ENCODE assay signal across 8 cellular contexts in genomic region chr14:45253070-45253753, GRCh38.
A peak's percentile ranks its signal among the peaks of the same experiment; 100 is the strongest.
DNase-seq lines count a peak whose midpoint lies in the region; ATAC-seq and TF ChIP-seq lines count a peak whose summit lies in the region.

Gene MIS18BP1 (minus strand): TSS chr14:45253202. CDS start chr14:45247286, 5,916 bp downstream.

- peaks cover 32% of the 10 kb centered on the region for H3K4me1 Mint-ChIP-seq in activated naive CD4-positive, alpha-beta T cell treated with anti-CD3 and anti-CD28 coated beads, Interleukin-2, amount 10 ng/mL, durations not matched to agents 7 days and 5 days

- peak; percentile 91 for DNase-seq in GM10248 (ENCODE audit: extremely low spot score)
- peak; percentile 99 for DNase-seq in NB4 (ENCODE audit: low read depth)
- DNase-seq in SK-N-MC (ENCODE audit: low read depth, low spot score) = no peak
- DNase-seq in activated naive CD4-positive, alpha-beta T cell treated with anti-CD3 and anti-CD28 coated beads, Interleukin-2, amount 10 ng/mL, durations not matched to agents 7 days and 5 days = peak; percentile 97
- peak; percentile 91 for DNase-seq in germinal center (ENCODE audit: low spot score)
- peak; percentile 74 for DNase-seq in non-pigmented ciliary epithelial cell (ENCODE audit: low read depth)
- DNase-seq in superior temporal gyrus (ENCODE audit: extremely low spot score) = peak; percentile 90

- peak within 1 kb of the TSS; percentile 90 for H3K4me3 Mint-ChIP-seq in activated naive CD4-positive, alpha-beta T cell treated with anti-CD3 and anti-CD28 coated beads, Interleukin-2, amount 10 ng/mL, durations not matched to agents 7 days and 5 days

- TF ChIP-seq CTCF in GM10248 (IDR thresholded peaks at IDR 0.05; ENCODE audit: control extremely low read depth, extremely low read depth, low read depth, missing control alignments) (peak; percentile 79), NB4 (IDR thresholded peaks at IDR 0.05; ENCODE audit: low read depth, low read length) (peak; percentile 53)

- peak within 1 kb of the TSS; percentile 99 for H3K27ac Mint-ChIP-seq in activated naive CD4-positive, alpha-beta T cell treated with anti-CD3 and anti-CD28 coated beads, Interleukin-2, amount 10 ng/mL, durations not matched to agents 7 days and 5 days

- H3K36me3 Mint-ChIP-seq in activated naive CD4-positive, alpha-beta T cell treated with anti-CD3 and anti-CD28 coated beads, Interleukin-2, amount 10 ng/mL, durations not matched to agents 7 days and 5 days = peaks cover 25% of the 10 kb centered on the region

- POLR2A ChIA-PET in GM10248 (lab: Yijun Ruan, JAX) = no interaction called here

- H3K36me3 ChIP-seq in SK-N-MC (ENCODE audit: insufficient read depth, low read length) = no peaks in the 10 kb centered on the region

- ATAC-seq in HG02571 (IDR thresholded peaks at IDR 0.05; ENCODE audit: unreplicated experiment) = peak; percentile 81

- peaks cover 11% of the 10 kb centered on the region for H3K9me3 Mint-ChIP-seq in activated naive CD4-positive, alpha-beta T cell treated with anti-CD3 and anti-CD28 coated beads, Interleukin-2, amount 10 ng/mL, durations not matched to agents 7 days and 5 days

- CTCF ChIA-PET in GM10248 (lab: Yijun Ruan, JAX) = interaction anchor here (0.6 to 4.1 kb wide), 28 partner anchors 9 to 406 kb away, joined by 3 to 18 read pairs (median 4); partner anchors contain the start of genes FKBP3 and KLHL28
- CTCF ChIA-PET in activated naive CD4-positive, alpha-beta T cell treated with anti-CD3 and anti-CD28 coated beads, Interleukin-2, amount 10 ng/mL, durations not matched to agents 7 days and 5 days (lab: Charles Lee) = interaction anchor here (0.6 to 2.2 kb wide), 4 partner anchors 23 to 414 kb away, joined by 3 to 7 read pairs (median 4); partner anchors contain the start of genes FANCM, KLHL28 and TOGARAM1

- peaks cover 27% of the 10 kb centered on the region for H3K27me3 Mint-ChIP-seq in activated naive CD4-positive, alpha-beta T cell treated with anti-CD3 and anti-CD28 coated beads, Interleukin-2, amount 10 ng/mL, durations not matched to agents 7 days and 5 days

- H3K4me3 ChIP-seq in NB4 (ENCODE audit: low read depth, low read length) (peak within 1 kb of the TSS; percentile 96), SK-N-MC (peak within 1 kb of the TSS; percentile 85)

- H3K9me3 ChIP-seq in SK-N-MC (ENCODE audit: low read depth, low read length) = peaks cover 3% of the 10 kb centered on the region; the same call in 1 of the 2 replicates

- peak within 1 kb of the TSS; percentile 21; the same call in 1 of the 2 replicates for H3K27ac ChIP-seq in SK-N-MC

- peak; percentile 86 for TF ChIP-seq POLR2A in NB4 (IDR thresholded peaks at IDR 0.05; ENCODE audit: extremely low read depth, insufficient read length)

- H3K9ac ChIP-seq in SK-N-MC (ENCODE audit: insufficient read length) = peak within 1 kb of the TSS; percentile 69
